Comparison of ENCODE assay signal across 9 cellular contexts in the genomic region with DNA sequence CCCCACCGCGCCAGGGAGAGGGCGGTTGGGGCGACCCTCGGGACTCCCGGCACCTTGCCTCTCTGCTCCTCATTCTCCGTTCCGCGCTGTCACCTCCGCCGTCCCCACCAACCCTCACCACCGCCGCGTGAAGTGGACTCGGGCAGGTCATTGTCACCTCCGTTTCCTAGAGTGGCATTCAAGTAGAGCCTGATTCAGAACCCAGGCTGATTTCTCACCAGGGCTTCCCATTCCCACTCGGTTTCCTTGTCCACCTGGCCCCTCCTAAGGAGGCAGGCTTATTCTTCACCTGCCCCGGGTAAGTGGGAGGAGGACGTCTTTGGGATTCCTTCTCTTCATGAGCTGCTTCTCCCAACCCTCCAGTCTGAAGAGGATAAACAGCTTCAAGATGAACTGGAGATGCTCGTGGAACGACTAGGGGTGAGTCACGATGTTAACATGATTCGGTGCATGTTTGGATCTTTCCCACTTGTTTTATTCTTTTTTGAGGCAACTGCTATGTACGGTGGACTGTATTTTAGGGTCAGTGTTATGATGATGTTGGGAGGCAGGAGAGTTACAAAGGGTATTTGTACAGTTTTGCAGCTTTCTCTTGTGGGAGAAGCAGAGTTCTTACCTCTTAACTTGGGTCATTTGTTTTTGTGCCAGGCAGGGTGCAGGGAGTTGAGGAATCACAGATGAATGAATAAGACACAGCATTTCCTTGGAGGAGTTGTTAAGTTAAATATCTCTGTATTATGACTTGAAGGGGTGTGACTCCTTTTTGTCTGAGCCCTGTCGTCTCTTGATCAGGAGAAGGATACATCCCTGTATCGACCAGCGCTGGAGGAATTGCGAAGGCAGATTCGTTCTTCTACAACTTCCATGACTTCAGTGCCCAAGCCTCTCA. TPM values are rescaled to one million over a fixed set of nuclear protein-coding genes. Genes with fewer than 3 reads are reported as not detected.
DNase-seq lines count a peak whose midpoint lies in the region; ATAC-seq and TF ChIP-seq lines count a peak whose summit lies in the region.
"Had no signal": no experiment of that assay in that cellular context is flagged by ENCODE, and none has a peak within 500 bp of the region (broad histone marks: within the 10 kb centered on the region; RNA-seq: fewer than 3 reads in every experiment).

No MANE protein-coding gene starts in this region.

- TF ChIP-seq CTCF in ascending aorta (IDR thresholded peaks at IDR 0.05) (no peak), tibial nerve (IDR thresholded peaks at IDR 0.05) (no peak)

- H3K4me1 Mint-ChIP-seq in CD4-positive, CD25-positive, alpha-beta regulatory T cell, result peaks cover 0 to 36% (median 21%) of the 10 kb centered on the region in 4 donors

- H3K4me3 Mint-ChIP-seq in CD4-positive, CD25-positive, alpha-beta regulatory T cell, result peak overlapping the region; percentile 91 to 97 (median 94)

- no peak for ATAC-seq in CD4-positive, CD25-positive, alpha-beta regulatory T cell (ENCODE audit: low read depth in 2 of 2)
- ATAC-seq in left colon (peak; percentile 20), HG02642 (IDR thresholded peaks at IDR 0.05; ENCODE audit: poor library complexity, unreplicated experiment) (no peak), GM21390 (IDR thresholded peaks at IDR 0.05; ENCODE audit: unreplicated experiment) (no peak)

- no peak for DNase-seq in CD4-positive, CD25-positive, alpha-beta regulatory T cell
- peak; percentile 20 for DNase-seq in HS-27A (ENCODE audit: low read depth)
- no peak for DNase-seq in ascending aorta (ENCODE audit: low spot score in 2 of 2)
- no peak for DNase-seq in left colon
- no peak for DNase-seq in tibial nerve (ENCODE audit: low spot score in 2 of 2)
- DNase-seq in stimulated activated naive CD4-positive, alpha-beta T cell treated with Interleukin-2 at 50 U/mL for 16 hours (lab: John Stamatoyannopoulos, UW), result no peak

- H3K36me3 ChIP-seq in CD4-positive, CD25-positive, alpha-beta regulatory T cell (ENCODE audit: control insufficient read depth, insufficient read depth, low read length), result peaks cover 37% of the 10 kb centered on the region
- H3K36me3 ChIP-seq in ascending aorta (peaks cover 42 to 44% of the 10 kb centered on the region in 2 donors), tibial nerve (peaks cover 4 to 42% (median 25%) of the 10 kb centered on the region in 3 donors)

- peak overlapping the region; percentile 92 for H3K4me3 ChIP-seq in CD4-positive, CD25-positive, alpha-beta regulatory T cell (ENCODE audit: low read depth, low read length)
- H3K4me3 ChIP-seq in ascending aorta (peak overlapping the region; percentile 75 to 78), tibial nerve (peak overlapping the region; percentile 66 to 90 (median 86))

- peaks cover 5% of the 10 kb centered on the region for H3K27me3 Mint-ChIP-seq in CD4-positive, CD25-positive, alpha-beta regulatory T cell

- peaks cover 19% of the 10 kb centered on the region for H3K36me3 Mint-ChIP-seq in CD4-positive, CD25-positive, alpha-beta regulatory T cell

- peak overlapping the region; percentile 82 for H3K27ac ChIP-seq in CD4-positive, CD25-positive, alpha-beta regulatory T cell (ENCODE audit: insufficient read depth, low read length, poor library complexity, severe bottlenecking)
- peak overlapping the region; percentile 50 to 73 for H3K27ac ChIP-seq in ascending aorta
- H3K27ac ChIP-seq in tibial nerve, result peak overlapping the region in 3 of 4 donors; percentile 71 to 85 (median 83)

- no peaks in the 10 kb centered on the region for H3K27me3 ChIP-seq in CD4-positive, CD25-positive, alpha-beta regulatory T cell (ENCODE audit: control insufficient read depth, insufficient read depth, low read length)
- H3K27me3 ChIP-seq in ascending aorta (no peaks in the 10 kb centered on the region), tibial nerve (no peaks in the 10 kb centered on the region)

- no peak for TF ChIP-seq POLR2A in tibial nerve (IDR thresholded peaks at IDR 0.05)

- intact Hi-C loops in ascending aorta (cut with DNase I) (loop anchor here (1.0 to 5.0 kb wide), 9 partner anchors 15 to 412 kb away; a partner anchor contains a TSS), left colon (cut with DNase I, micrococcal nuclease) (no loop called here)

- H3K9me3 Mint-ChIP-seq in CD4-positive, CD25-positive, alpha-beta regulatory T cell, result peaks cover 0 to 3% (median 0%) of the 10 kb centered on the region in 7 donors

- TF ChIP-seq EP300 in tibial nerve (IDR thresholded peaks at IDR 0.05), result no peak

- H3K9me3 ChIP-seq in CD4-positive, CD25-positive, alpha-beta regulatory T cell (ENCODE audit: control insufficient read depth in 2 of 2, low read length in 2 of 2), result no peaks in the 10 kb centered on the region
- no peaks in the 10 kb centered on the region for H3K9me3 ChIP-seq in ascending aorta
- H3K9me3 ChIP-seq in tibial nerve, result no peaks in the 10 kb centered on the region

- 14 to 15% methylated on average over 29 of the region's 29 CpGs for WGBS in tibial nerve, 2 donors

- H3K27ac Mint-ChIP-seq in CD4-positive, CD25-positive, alpha-beta regulatory T cell, result peak overlapping the region; percentile 91 to 97 (median 92)

- H3K4me1 ChIP-seq in CD4-positive, CD25-positive, alpha-beta regulatory T cell (ENCODE audit: control insufficient read depth, insufficient read depth, low read length, poor library complexity, severe bottlenecking), result peaks cover 14% of the 10 kb centered on the region
- H3K4me1 ChIP-seq in ascending aorta (no peaks in the 10 kb centered on the region), tibial nerve (peaks cover 3 to 22% (median 10%) of the 10 kb centered on the region in 4 donors)

RNA-seq across cellular contexts. Expression of a gene that starts 0.7 kb away (rescaled TPM):
- 162 TPM for total RNA-seq in CD4-positive, CD25-positive, alpha-beta regulatory T cell
- 100 to 1,000 TPM; 151 to 206 (median 190) TPM for polyA plus RNA-seq in CD4-positive, CD25-positive, alpha-beta regulatory T cell
- total RNA-seq in ascending aorta, result 151 TPM
- 100 to 1,000 TPM; 174 to 187 TPM for total RNA-seq in left colon
- total RNA-seq in tibial nerve, result 100 to 1,000 TPM; 122 to 226 (median 152) TPM

RNA-seq across cellular contexts. Expression of a gene that starts 14.7 kb away (rescaled TPM):
- 182 TPM for total RNA-seq in CD4-positive, CD25-positive, alpha-beta regulatory T cell
- 10 to 100 TPM; 13.7 to 18.8 (median 16.5) TPM for polyA plus RNA-seq in CD4-positive, CD25-positive, alpha-beta regulatory T cell
- 192 TPM for total RNA-seq in ascending aorta
- total RNA-seq in left colon, result 100 to 1,000 TPM; 245 to 322 TPM
- total RNA-seq in tibial nerve, result 100 to 1,000 TPM; 173 to 248 (median 192) TPM

RNA-seq across cellular contexts. Expression of a gene that starts 23.9 kb away (rescaled TPM):
- not detected for total RNA-seq in CD4-positive, CD25-positive, alpha-beta regulatory T cell
- not detected for polyA plus RNA-seq in CD4-positive, CD25-positive, alpha-beta regulatory T cell
- total RNA-seq in ascending aorta, result not detected
- total RNA-seq in left colon, result under 1 TPM; 0.20 to 0.24 TPM
- not detected for total RNA-seq in tibial nerve
- total RNA-seq: NCI-H460 had no signal

RNA-seq across cellular contexts. Expression of a gene that starts 37.7 kb away (rescaled TPM):
- total RNA-seq in CD4-positive, CD25-positive, alpha-beta regulatory T cell, result 13.8 TPM
- 1 to 10 TPM; 2.0 to 4.3 (median 2.3) TPM for polyA plus RNA-seq in CD4-positive, CD25-positive, alpha-beta regulatory T cell
- 47.7 TPM for total RNA-seq in ascending aorta
- total RNA-seq in left colon, result 10 to 100 TPM; 16.2 to 20.9 TPM
- total RNA-seq in tibial nerve, result 10 to 100 TPM; 35.0 to 45.3 (median 39.6) TPM

RNA-seq across cellular contexts. Expression of a gene that starts 38.4 kb away (rescaled TPM):
- total RNA-seq in CD4-positive, CD25-positive, alpha-beta regulatory T cell, result 0.37 TPM
- polyA plus RNA-seq in CD4-positive, CD25-positive, alpha-beta regulatory T cell, result not detected
- total RNA-seq in ascending aorta (not detected), left colon (under 1 TPM in 1 of 2 donors, not detected in 1; 0.39 TPM), tibial nerve (not detected)
- total RNA-seq: NCI-H460 had no signal
